In genomic region chr2:29236074-29236473, GRCh38 we compare ENCODE assay signal across 26 cellular contexts.
"Had no signal": no experiment of that assay in that cellular context is flagged by ENCODE, and none has a peak within 500 bp of the region (broad histone marks: within the 10 kb centered on the region; RNA-seq: fewer than 3 reads in every experiment).

No MANE protein-coding gene starts in this region.

- H3K4me3 Mint-ChIP-seq: activated CD4-positive, alpha-beta memory T cell treated with anti-CD3 and anti-CD28 coated beads for 36 hours; activated CD4-positive, alpha-beta T cell treated with anti-CD3 and anti-CD28 coated beads for 36 hours; activated CD4-positive, alpha-beta T cell treated with anti-CD3 and anti-CD28 coated beads, Interleukin-2, amount 10 ng/mL, durations not matched to agents 24 days and 14 days; activated CD8-positive, alpha-beta T cell treated with anti-CD3 and anti-CD28 coated beads, Interleukin-2, amount 10 ng/mL, durations not matched to agents 7 days and 5 days; activated naive CD8-positive, alpha-beta T cell; activated T-cell treated with anti-CD3 and anti-CD28 coated beads, Interleukin-2, amount 50 U/mL, for 24 hours; activated T-cell treated with anti-CD3 and anti-CD28 coated beads, Interleukin-2, amount 50 U/mL, for 72 hours; effector memory CD8-positive, alpha-beta T cell had no signal

- H3K4me1 Mint-ChIP-seq: activated CD4-positive, alpha-beta T cell treated with anti-CD3 and anti-CD28 coated beads for 36 hours; activated CD4-positive, alpha-beta T cell treated with anti-CD3 and anti-CD28 coated beads, Interleukin-2, amount 10 ng/mL, durations not matched to agents 24 days and 14 days had no signal

- H3K4me3 ChIP-seq: esophagus muscularis mucosa, gastrocnemius medialis had no signal

- H3K9me3 ChIP-seq: esophagus muscularis mucosa, gastrocnemius medialis had no signal

- H3K36me3 Mint-ChIP-seq: activated CD4-positive, alpha-beta memory T cell treated with anti-CD3 and anti-CD28 coated beads for 36 hours; activated naive CD8-positive, alpha-beta T cell had no signal

- H3K27ac ChIP-seq: brain microvascular endothelial cell, esophagus muscularis mucosa, foreskin keratinocyte, gastrocnemius medialis had no signal

- H3K36me3 ChIP-seq: brain microvascular endothelial cell, esophagus muscularis mucosa, gastrocnemius medialis had no signal

- DNase-seq: activated CD4-positive, alpha-beta memory T cell treated with anti-CD3 and anti-CD28 coated beads for 36 hours; activated CD4-positive, alpha-beta T cell treated with anti-CD3 and anti-CD28 coated beads for 36 hours; activated CD4-positive, alpha-beta T cell treated with anti-CD3 and anti-CD28 coated beads, Interleukin-2, amount 10 ng/mL, durations not matched to agents 24 days and 14 days; activated CD4-positive, CD25-positive, alpha-beta regulatory T cell; activated CD4-positive, CD25-positive, alpha-beta regulatory T cell treated with anti-CD3 and anti-CD28 coated beads, Interleukin-2, amount 50 U/mL, for 72 hours; activated CD8-positive, alpha-beta memory T cell treated with anti-CD3 and anti-CD28 coated beads, Interleukin-2, amount 50 U/mL, for 48 hours; activated CD8-positive, alpha-beta T cell treated with anti-CD3 and anti-CD28 coated beads, Interleukin-2, amount 10 ng/mL, durations not matched to agents 7 days and 5 days; activated naive CD4-positive, alpha-beta T cell treated with anti-CD3 and anti-CD28 coated beads, Interleukin-2, amount 50 U/mL, for 16 hours; activated T-cell treated with anti-CD3 and anti-CD28 coated beads for 4 hours; activated T-cell treated with anti-CD3 and anti-CD28 coated beads, Interleukin-2, amount 50 U/mL, for 24 hours; activated T-cell treated with anti-CD3 and anti-CD28 coated beads, Interleukin-2, amount 50 U/mL, for 72 hours; amniotic stem cell; anterior cingulate cortex; brain microvascular endothelial cell; caudate nucleus; cortex of kidney; dermis blood vessel endothelial cell; effector CD4-positive, alpha-beta T cell; effector memory CD8-positive, alpha-beta T cell; erythroblast; foreskin keratinocyte; glutamatergic neuron; T-helper 2 cell had no signal

- H3K4me1 ChIP-seq: esophagus muscularis mucosa, foreskin keratinocyte, gastrocnemius medialis had no signal

- ATAC-seq: activated CD4-positive, alpha-beta T cell treated with anti-CD3 and anti-CD28 coated beads for 36 hours; activated CD8-positive, alpha-beta T cell treated with anti-CD3 and anti-CD28 coated beads, Interleukin-2, amount 10 ng/mL, durations not matched to agents 7 days and 5 days; activated T-cell treated with anti-CD3 and anti-CD28 coated beads, Interleukin-2, amount 50 U/mL, for 72 hours; effector memory CD8-positive, alpha-beta T cell; foreskin keratinocyte; gastrocnemius medialis had no signal

- H3K9me3 Mint-ChIP-seq: activated CD4-positive, alpha-beta memory T cell treated with anti-CD3 and anti-CD28 coated beads for 36 hours; activated CD4-positive, alpha-beta T cell treated with anti-CD3 and anti-CD28 coated beads, Interleukin-2, amount 10 ng/mL, durations not matched to agents 24 days and 14 days; activated T-cell treated with anti-CD3 and anti-CD28 coated beads, Interleukin-2, amount 50 U/mL, for 24 hours; activated T-cell treated with anti-CD3 and anti-CD28 coated beads, Interleukin-2, amount 50 U/mL, for 72 hours; effector memory CD8-positive, alpha-beta T cell had no signal

- H3K27ac Mint-ChIP-seq: activated CD4-positive, alpha-beta memory T cell treated with anti-CD3 and anti-CD28 coated beads for 36 hours; activated CD4-positive, alpha-beta T cell treated with anti-CD3 and anti-CD28 coated beads for 36 hours; activated CD4-positive, alpha-beta T cell treated with anti-CD3 and anti-CD28 coated beads, Interleukin-2, amount 10 ng/mL, durations not matched to agents 24 days and 14 days; activated CD8-positive, alpha-beta T cell treated with anti-CD3 and anti-CD28 coated beads, Interleukin-2, amount 10 ng/mL, durations not matched to agents 7 days and 5 days; activated naive CD8-positive, alpha-beta T cell; activated T-cell treated with anti-CD3 and anti-CD28 coated beads, Interleukin-2, amount 50 U/mL, for 24 hours; activated T-cell treated with anti-CD3 and anti-CD28 coated beads, Interleukin-2, amount 50 U/mL, for 72 hours; effector memory CD8-positive, alpha-beta T cell had no signal
